ENCODE assay signal across 8 cellular contexts in genomic region chr1:160193091-160193819, GRCh38. TPM values are rescaled to one million over a fixed set of nuclear protein-coding genes. Genes with fewer than 3 reads are reported as not detected.
DNase-seq lines count a peak whose midpoint lies in the region; ATAC-seq and TF ChIP-seq lines count a peak whose summit lies in the region.

No MANE protein-coding gene starts in this region.

- H3K4ac ChIP-seq in trophoblast cell (ENCODE audit: low read depth, low read length): no peak overlapping the region

- no peak overlapping the region for H4K91ac ChIP-seq in trophoblast cell (ENCODE audit: low read depth, low read length)

- H4K12ac ChIP-seq in trophoblast cell (ENCODE audit: low read depth, low read length): no peak overlapping the region

- H3K9me3 Mint-ChIP-seq in type B pancreatic cell: no peaks in the 10 kb centered on the region

- TF ChIP-seq CTCF in heart left ventricle (IDR thresholded peaks at IDR 0.05): peak; percentile 92 to 99 (median 96)
- peak; percentile 97 for TF ChIP-seq CTCF in type B pancreatic cell (conservative IDR thresholded peaks at IDR 0.05)

- H4K8ac ChIP-seq in trophoblast cell (ENCODE audit: low read depth, low read length): no peak overlapping the region

- H2BK120ac ChIP-seq in trophoblast cell (ENCODE audit: insufficient read depth, low read length, poor library complexity): no peak overlapping the region

- H3K9me3 ChIP-seq in adipocyte (ENCODE audit: control insufficient read depth, low read length) (no peaks in the 10 kb centered on the region), heart left ventricle (no peaks in the 10 kb centered on the region), trophoblast cell (ENCODE audit: insufficient read depth, low read depth, low read length) (peaks cover 12% of the 10 kb centered on the region)

- H3K36me3 ChIP-seq in adipocyte (ENCODE audit: control insufficient read depth, insufficient read depth, low read length, severe bottlenecking) (no peaks in the 10 kb centered on the region), heart left ventricle (no peaks in the 10 kb centered on the region), trophoblast cell (ENCODE audit: control insufficient read depth in 1 of 2, insufficient read depth in 2 of 2, low read length in 2 of 2) (peaks cover 0 to 7% of the 10 kb centered on the region in 2 experiments)

- H3K27me3 ChIP-seq in adipocyte (replicated peaks; ENCODE audit: control insufficient read depth, insufficient read depth, low read length) (peaks cover 23% of the 10 kb centered on the region), heart left ventricle (no peaks in the 10 kb centered on the region), trophoblast cell (ENCODE audit: insufficient read depth, low read length) (no peaks in the 10 kb centered on the region)

- DNase-seq in C1 segment of cervical spinal cord (lab: John Stamatoyannopoulos, UW): peak in 13 of 14 donors; percentile 37 to 93 (median 79)
- DNase-seq in NCI-H128 (lab: John Stamatoyannopoulos, UW; ENCODE audit: unreplicated experiment): peak; percentile 41
- DNase-seq in SW480 (ENCODE audit: low spot score): peak; percentile 74
- DNase-seq in adipocyte (ENCODE audit: low read depth): peak; percentile 95
- DNase-seq in heart left ventricle: peak; percentile 85 to 90 (median 88)
- peak; percentile 74 to 94 for DNase-seq in trophoblast cell
- peak; percentile 87 for DNase-seq in type B pancreatic cell (ENCODE audit: extremely low spot score, unreplicated experiment)

- H3K4me3 Mint-ChIP-seq in type B pancreatic cell: no peak overlapping the region

- no peaks in the 10 kb centered on the region for H3K36me3 Mint-ChIP-seq in type B pancreatic cell

- no peak overlapping the region for H3K4me3 ChIP-seq in adipocyte (ENCODE audit: low read length)
- no peak overlapping the region for H3K4me3 ChIP-seq in heart left ventricle
- no peak overlapping the region for H3K4me3 ChIP-seq in trophoblast cell (ENCODE audit: low read depth, low read length)

- peaks cover under 1% of the 10 kb centered on the region for H3K79me1 ChIP-seq in trophoblast cell (ENCODE audit: low read length)

- H2AK5ac ChIP-seq in trophoblast cell (ENCODE audit: low read length): no peak overlapping the region

- H3K4me2 ChIP-seq in trophoblast cell (ENCODE audit: low read length): no peak overlapping the region

- H2BK12ac ChIP-seq in trophoblast cell (ENCODE audit: low read length): no peak overlapping the region

- H2AFZ ChIP-seq in trophoblast cell (ENCODE audit: insufficient read depth, low read length, poor library complexity): no peak overlapping the region

- no peak overlapping the region for H3K18ac ChIP-seq in trophoblast cell (ENCODE audit: low read length)

- H3K79me2 ChIP-seq in trophoblast cell (ENCODE audit: control insufficient read depth, insufficient read depth, low read length, poor library complexity): no peaks in the 10 kb centered on the region

- peaks cover 2% of the 10 kb centered on the region for H3K27me3 Mint-ChIP-seq in type B pancreatic cell

- intact Hi-C loops in heart left ventricle (cut with DNase I): loop anchor here (1.0 to 10.0 kb wide), 22 partner anchors 26 to 184 kb away; partner anchors contain the start of gene ATP1A2 (in 1 of the 10)

- H3K27ac ChIP-seq in heart left ventricle (peak overlapping the region in 11 of 12 donors; percentile 34 to 86 (median 72)), trophoblast cell (ENCODE audit: low read depth, low read length) (no peak overlapping the region)

- WGBS in heart left ventricle, 4 donors: 25 to 36% (median 30%) methylated on average over 12 to 16 of the region's 16 CpGs
- no CpG with 5 or more reads among the region's 16 CpGs for WGBS in trophoblast cell (ENCODE audit: extremely low coverage, insufficient coverage, insufficient read length)

- ATAC-seq in GM21529 (IDR thresholded peaks at IDR 0.05; ENCODE audit: unreplicated experiment) (peak; percentile 64), heart left ventricle (peak; percentile 82 to 90 (median 84))

- H3K14ac ChIP-seq in trophoblast cell (ENCODE audit: low read length): no peak overlapping the region

- H3K9ac ChIP-seq in adipocyte (ENCODE audit: low read length) (no peak overlapping the region), trophoblast cell (ENCODE audit: low read length) (peak overlapping the region; percentile 20)

- no peak overlapping the region for H3K23ac ChIP-seq in trophoblast cell (ENCODE audit: low read length)

- H3K4me1 ChIP-seq in adipocyte (ENCODE audit: control insufficient read depth, insufficient read depth, low read length): peaks cover 11% of the 10 kb centered on the region
- H3K4me1 ChIP-seq in heart left ventricle: peaks cover 0 to 42% (median 21%) of the 10 kb centered on the region in 12 donors
- peaks cover 8% of the 10 kb centered on the region in 2 experiments for H3K4me1 ChIP-seq in trophoblast cell (ENCODE audit: control insufficient read depth in 1 of 2, insufficient read depth in 2 of 2, low read length in 2 of 2)

- no peak for TF ChIP-seq POLR2A in heart left ventricle (IDR thresholded peaks at IDR 0.05)

- H3K4me1 Mint-ChIP-seq in type B pancreatic cell (ENCODE audit: unreplicated experiment): peaks cover 9% of the 10 kb centered on the region

- H2BK5ac ChIP-seq in trophoblast cell (ENCODE audit: low read depth, low read length, poor library complexity): no peak overlapping the region

- no peak overlapping the region for H3K27ac Mint-ChIP-seq in type B pancreatic cell

RNA-seq across cellular contexts. Expression of gene CASQ1, which starts 2.9 kb away (rescaled TPM):
- total RNA-seq in heart left ventricle (100 to 1,000 TPM in 1 of 9 donors, 10 to 100 TPM in 8; 23.6 to 129 (median 45.9) TPM), type B pancreatic cell (ENCODE audit: low replicate concordance) (0.46 and 1.4 TPM in 2 replicates)
- polyA plus RNA-seq in heart left ventricle: 10 to 100 TPM; 35.4 to 55.9 TPM
- 5.0 and 5.6 TPM in 2 replicates for polyA plus RNA-seq in trophoblast cell (2013)

RNA-seq across cellular contexts. Expression of gene PEA15, which starts 11.9 kb away (rescaled TPM):
- 100 to 1,000 TPM; 134 to 581 (median 290) TPM for total RNA-seq in heart left ventricle
- 1,000 to 10,000 TPM in 1 of 2 donors, 100 to 1,000 TPM in 1; 250 to 1,078 TPM for polyA plus RNA-seq in heart left ventricle
- polyA plus RNA-seq in trophoblast cell (2013): 244 and 246 TPM in 2 replicates
- total RNA-seq in type B pancreatic cell (ENCODE audit: low replicate concordance): 67.7 and 72.8 TPM in 2 replicates

RNA-seq across cellular contexts. Expression of gene ATP1A4, which starts 41.9 kb away (rescaled TPM):
- total RNA-seq in heart left ventricle (1 to 10 TPM in 1 of 9 donors, under 1 TPM in 3, not detected in 5; 0.09 to 1.3 (median 0.29) TPM), type B pancreatic cell (ENCODE audit: low replicate concordance) (0.27 and 1.3 TPM in 2 replicates)
- polyA plus RNA-seq in heart left ventricle: under 1 TPM in 1 of 2 donors, not detected in 1; 0.12 TPM
- 27.2 and 30.9 TPM in 2 replicates for polyA plus RNA-seq in trophoblast cell (2013)

Comparison
In these comparisons a context has a peak if more than half of its experiments do, and no peak if none do; other contexts are left out.
1. DNase-seq: peak in every context shown above with its lines; median percentile 95 in adipocyte; 88 in heart left ventricle; 87 in type B pancreatic cell; 84 in trophoblast cell; 79 in C1 segment of cervical spinal cord; 74 in SW480; 41 in NCI-H128.
2. RNA of gene CASQ1, which starts 2.9 kb away (total RNA-seq): 23.6 to 129 TPM in heart left ventricle; 0.46 to 1.4 TPM in type B pancreatic cell; every median in the first group is over 10 times any median in the second.